Comparison of ENCODE assay signal across 29 cellular contexts in the genomic region with DNA sequence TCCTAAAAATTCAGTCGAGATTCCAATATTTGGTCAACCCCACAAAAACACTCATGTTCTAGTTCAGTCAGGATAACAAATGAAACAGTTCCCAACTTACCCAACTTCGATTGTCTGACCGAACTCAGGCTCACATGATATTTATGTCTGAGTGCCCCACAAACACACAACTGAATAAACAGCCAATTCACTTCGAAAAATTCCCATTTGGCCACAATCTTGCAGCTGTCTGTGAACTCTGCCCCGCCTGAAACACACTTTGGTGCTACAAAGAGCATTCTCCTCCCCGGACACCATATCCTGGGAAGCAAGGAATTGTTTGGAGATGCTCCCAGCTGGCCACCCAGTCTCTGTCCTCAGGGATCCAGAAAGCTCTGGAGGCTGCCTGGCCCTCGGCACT. TPM values are rescaled to one million over a fixed set of nuclear protein-coding genes. Genes with fewer than 3 reads are reported as not detected.
"Had no signal": no experiment of that assay in that cellular context is flagged by ENCODE, and none has a peak within 500 bp of the region (broad histone marks: within the 10 kb centered on the region; RNA-seq: fewer than 3 reads in every experiment).

No MANE protein-coding gene starts in this region.

- H3K27ac ChIP-seq: dorsolateral prefrontal cortex, neutrophil, pancreas, thoracic aorta, tibial nerve, upper lobe of right lung, uterus had no signal

- H3K36me3 Mint-ChIP-seq: memory B cell; natural killer cell; stimulated activated naive B cell treated with anti-CD40 and anti-IgM and Interleukin-4, amounts not matched to agents 10 μg/mL and 1 μg/mL and 100 μg/mL, for 72 hours had no signal

- DNase-seq: dorsolateral prefrontal cortex; effector CD4-positive, alpha-beta T cell; head of caudate nucleus; midbrain; natural killer cell; pancreas; retina; small intestine; stimulated activated CD4-positive, alpha-beta T cell treated with anti-CD3 and anti-CD28 coated beads, Interleukin-15, amount 100 ng/mL, for 24 hours; stimulated activated CD4-positive, alpha-beta T cell treated with anti-CD3 and anti-CD28 coated beads, Interleukin-2, amount 100 ng/mL, for 48 hours; stimulated activated naive B cell treated with anti-CD40 and anti-IgM and Interleukin-4, amounts not matched to agents 10 μg/mL and 1 μg/mL and 100 μg/mL, for 72 hours; upper lobe of right lung; uterus had no signal

- FAIRE-seq: colon, frontal cortex, keratinocyte, pancreas, small intestine had no signal

- H3K27ac Mint-ChIP-seq: memory B cell; natural killer cell; stimulated activated naive B cell treated with anti-CD40 and anti-IgM and Interleukin-4, amounts not matched to agents 10 μg/mL and 1 μg/mL and 100 μg/mL, for 72 hours; stimulated activated naive CD8-positive, alpha-beta T cell treated with anti-CD3 and anti-CD28 coated beads, Interleukin-15, Interleukin-2, amounts not matched to agents 100 ng/mL and 50 ng/mL, for 24 hours had no signal

- H3K4me1 ChIP-seq: pancreas, tibial nerve, upper lobe of right lung, uterus had no signal

- H3K9me3 ChIP-seq: neutrophil, pancreas, thoracic aorta, tibial nerve, upper lobe of right lung, uterus had no signal

- H3K27me3 ChIP-seq: upper lobe of right lung, uterus had no signal

- H3K36me3 ChIP-seq: neutrophil, pancreas, thoracic aorta, tibial nerve, upper lobe of right lung, uterus had no signal

- H3K4me3 ChIP-seq: dorsolateral prefrontal cortex, lung, pancreas, thoracic aorta, tibial nerve, upper lobe of right lung, uterus had no signal

- ATAC-seq: left lobe of liver; natural killer cell; pancreas; sciatic nerve; stimulated activated naive B cell treated with anti-CD40 and anti-IgM and Interleukin-4, amounts not matched to agents 10 μg/mL and 1 μg/mL and 100 μg/mL, for 72 hours; upper lobe of right lung had no signal

- H3K9me3 Mint-ChIP-seq: memory B cell; natural killer cell; stimulated activated naive CD8-positive, alpha-beta T cell treated with anti-CD3 and anti-CD28 coated beads, Interleukin-15, Interleukin-2, amounts not matched to agents 100 ng/mL and 50 ng/mL, for 24 hours had no signal

RNA-seq across cellular contexts. Expression of a gene that starts 52.9 kb away (rescaled TPM):
- total RNA-seq: cerebellum, fibroblast of villous mesenchyme, frontal cortex, left lobe of liver, liver, lung, natural killer cell, posterior vena cava, sciatic nerve, thoracic aorta, tibial nerve, upper lobe of right lung had no signal
- polyA plus RNA-seq: lung, neural cell had no signal
